In the genomic region with DNA sequence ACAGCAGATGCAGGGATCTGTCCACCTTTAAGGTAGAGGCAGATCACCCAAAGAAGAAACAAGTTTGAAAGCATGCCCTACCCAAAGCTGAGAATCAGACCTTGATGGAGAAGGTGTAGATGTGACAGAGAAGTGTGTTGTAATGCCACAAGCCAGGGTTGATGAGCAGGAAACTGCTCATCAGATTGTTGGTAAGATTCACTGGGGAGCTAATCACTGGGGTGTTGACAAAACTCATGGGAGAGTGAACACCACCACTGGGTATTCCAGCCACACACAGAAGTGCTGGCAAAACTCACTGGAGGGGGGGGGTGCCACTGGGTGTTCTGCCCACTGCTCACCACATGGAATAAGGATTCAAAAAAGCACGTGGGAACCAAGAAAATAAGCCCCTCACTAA, we compare ENCODE assay signal across 1 cellular context.
TF ChIP-seq lines count a peak whose summit lies in the region.

No MANE protein-coding gene starts in this region.

TF ChIP-seq in WTC11, 78 proteins besides CTCF, POLR2A, EP300 and RAD21 (continued from another document):
- TF ChIP-seq, protein P1, sequence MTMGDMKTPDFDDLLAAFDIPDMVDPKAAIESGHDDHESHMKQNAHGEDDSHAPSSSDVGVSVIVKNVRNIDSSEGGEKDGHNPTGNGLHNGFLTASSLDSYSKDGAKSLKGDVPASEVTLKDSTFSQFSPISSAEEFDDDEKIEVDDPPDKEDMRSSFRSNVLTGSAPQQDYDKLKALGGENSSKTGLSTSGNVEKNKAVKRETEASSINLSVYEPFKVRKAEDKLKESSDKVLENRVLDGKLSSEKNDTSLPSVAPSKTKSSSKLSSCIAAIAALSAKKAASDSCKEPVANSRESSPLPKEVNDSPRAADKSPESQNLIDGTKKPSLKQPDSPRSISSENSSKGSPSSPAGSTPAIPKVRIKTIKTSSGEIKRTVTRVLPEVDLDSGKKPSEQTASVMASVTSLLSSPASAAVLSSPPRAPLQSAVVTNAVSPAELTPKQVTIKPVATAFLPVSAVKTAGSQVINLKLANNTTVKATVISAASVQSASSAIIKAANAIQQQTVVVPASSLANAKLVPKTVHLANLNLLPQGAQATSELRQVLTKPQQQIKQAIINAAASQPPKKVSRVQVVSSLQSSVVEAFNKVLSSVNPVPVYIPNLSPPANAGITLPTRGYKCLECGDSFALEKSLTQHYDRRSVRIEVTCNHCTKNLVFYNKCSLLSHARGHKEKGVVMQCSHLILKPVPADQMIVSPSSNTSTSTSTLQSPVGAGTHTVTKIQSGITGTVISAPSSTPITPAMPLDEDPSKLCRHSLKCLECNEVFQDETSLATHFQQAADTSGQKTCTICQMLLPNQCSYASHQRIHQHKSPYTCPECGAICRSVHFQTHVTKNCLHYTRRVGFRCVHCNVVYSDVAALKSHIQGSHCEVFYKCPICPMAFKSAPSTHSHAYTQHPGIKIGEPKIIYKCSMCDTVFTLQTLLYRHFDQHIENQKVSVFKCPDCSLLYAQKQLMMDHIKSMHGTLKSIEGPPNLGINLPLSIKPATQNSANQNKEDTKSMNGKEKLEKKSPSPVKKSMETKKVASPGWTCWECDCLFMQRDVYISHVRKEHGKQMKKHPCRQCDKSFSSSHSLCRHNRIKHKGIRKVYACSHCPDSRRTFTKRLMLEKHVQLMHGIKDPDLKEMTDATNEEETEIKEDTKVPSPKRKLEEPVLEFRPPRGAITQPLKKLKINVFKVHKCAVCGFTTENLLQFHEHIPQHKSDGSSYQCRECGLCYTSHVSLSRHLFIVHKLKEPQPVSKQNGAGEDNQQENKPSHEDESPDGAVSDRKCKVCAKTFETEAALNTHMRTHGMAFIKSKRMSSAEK (CRISPR knock-in tag; IDR thresholded peaks at IDR 0.05; ENCODE audit: borderline replicate concordance), result no peak
- TF ChIP-seq, protein P2, sequence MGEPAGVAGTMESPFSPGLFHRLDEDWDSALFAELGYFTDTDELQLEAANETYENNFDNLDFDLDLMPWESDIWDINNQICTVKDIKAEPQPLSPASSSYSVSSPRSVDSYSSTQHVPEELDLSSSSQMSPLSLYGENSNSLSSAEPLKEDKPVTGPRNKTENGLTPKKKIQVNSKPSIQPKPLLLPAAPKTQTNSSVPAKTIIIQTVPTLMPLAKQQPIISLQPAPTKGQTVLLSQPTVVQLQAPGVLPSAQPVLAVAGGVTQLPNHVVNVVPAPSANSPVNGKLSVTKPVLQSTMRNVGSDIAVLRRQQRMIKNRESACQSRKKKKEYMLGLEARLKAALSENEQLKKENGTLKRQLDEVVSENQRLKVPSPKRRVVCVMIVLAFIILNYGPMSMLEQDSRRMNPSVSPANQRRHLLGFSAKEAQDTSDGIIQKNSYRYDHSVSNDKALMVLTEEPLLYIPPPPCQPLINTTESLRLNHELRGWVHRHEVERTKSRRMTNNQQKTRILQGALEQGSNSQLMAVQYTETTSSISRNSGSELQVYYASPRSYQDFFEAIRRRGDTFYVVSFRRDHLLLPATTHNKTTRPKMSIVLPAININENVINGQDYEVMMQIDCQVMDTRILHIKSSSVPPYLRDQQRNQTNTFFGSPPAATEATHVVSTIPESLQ (CRISPR knock-in tag; IDR thresholded peaks at IDR 0.05), result no peak
- TF ChIP-seq ZNF121 (CRISPR knock-in tag; IDR thresholded peaks at IDR 0.05), result no peak
- TF ChIP-seq HMGA2 (CRISPR knock-in tag; IDR thresholded peaks at IDR 0.05), result no peak
- no peak for TF ChIP-seq CREM (CRISPR knock-in tag; IDR thresholded peaks at IDR 0.05)
- TF ChIP-seq CBFB (CRISPR knock-in tag; IDR thresholded peaks at IDR 0.05; ENCODE audit: low read depth), result no peak
- TF ChIP-seq, protein P3, sequence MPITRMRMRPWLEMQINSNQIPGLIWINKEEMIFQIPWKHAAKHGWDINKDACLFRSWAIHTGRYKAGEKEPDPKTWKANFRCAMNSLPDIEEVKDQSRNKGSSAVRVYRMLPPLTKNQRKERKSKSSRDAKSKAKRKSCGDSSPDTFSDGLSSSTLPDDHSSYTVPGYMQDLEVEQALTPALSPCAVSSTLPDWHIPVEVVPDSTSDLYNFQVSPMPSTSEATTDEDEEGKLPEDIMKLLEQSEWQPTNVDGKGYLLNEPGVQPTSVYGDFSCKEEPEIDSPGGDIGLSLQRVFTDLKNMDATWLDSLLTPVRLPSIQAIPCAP (CRISPR knock-in tag; IDR thresholded peaks at IDR 0.05), result no peak
- no peak for TF ChIP-seq RELA (CRISPR knock-in tag; IDR thresholded peaks at IDR 0.05; ENCODE audit: borderline replicate concordance)
- no peak for TF ChIP-seq MXD4 (CRISPR knock-in tag; IDR thresholded peaks at IDR 0.05; ENCODE audit: borderline replicate concordance)
- TF ChIP-seq, protein P4, sequence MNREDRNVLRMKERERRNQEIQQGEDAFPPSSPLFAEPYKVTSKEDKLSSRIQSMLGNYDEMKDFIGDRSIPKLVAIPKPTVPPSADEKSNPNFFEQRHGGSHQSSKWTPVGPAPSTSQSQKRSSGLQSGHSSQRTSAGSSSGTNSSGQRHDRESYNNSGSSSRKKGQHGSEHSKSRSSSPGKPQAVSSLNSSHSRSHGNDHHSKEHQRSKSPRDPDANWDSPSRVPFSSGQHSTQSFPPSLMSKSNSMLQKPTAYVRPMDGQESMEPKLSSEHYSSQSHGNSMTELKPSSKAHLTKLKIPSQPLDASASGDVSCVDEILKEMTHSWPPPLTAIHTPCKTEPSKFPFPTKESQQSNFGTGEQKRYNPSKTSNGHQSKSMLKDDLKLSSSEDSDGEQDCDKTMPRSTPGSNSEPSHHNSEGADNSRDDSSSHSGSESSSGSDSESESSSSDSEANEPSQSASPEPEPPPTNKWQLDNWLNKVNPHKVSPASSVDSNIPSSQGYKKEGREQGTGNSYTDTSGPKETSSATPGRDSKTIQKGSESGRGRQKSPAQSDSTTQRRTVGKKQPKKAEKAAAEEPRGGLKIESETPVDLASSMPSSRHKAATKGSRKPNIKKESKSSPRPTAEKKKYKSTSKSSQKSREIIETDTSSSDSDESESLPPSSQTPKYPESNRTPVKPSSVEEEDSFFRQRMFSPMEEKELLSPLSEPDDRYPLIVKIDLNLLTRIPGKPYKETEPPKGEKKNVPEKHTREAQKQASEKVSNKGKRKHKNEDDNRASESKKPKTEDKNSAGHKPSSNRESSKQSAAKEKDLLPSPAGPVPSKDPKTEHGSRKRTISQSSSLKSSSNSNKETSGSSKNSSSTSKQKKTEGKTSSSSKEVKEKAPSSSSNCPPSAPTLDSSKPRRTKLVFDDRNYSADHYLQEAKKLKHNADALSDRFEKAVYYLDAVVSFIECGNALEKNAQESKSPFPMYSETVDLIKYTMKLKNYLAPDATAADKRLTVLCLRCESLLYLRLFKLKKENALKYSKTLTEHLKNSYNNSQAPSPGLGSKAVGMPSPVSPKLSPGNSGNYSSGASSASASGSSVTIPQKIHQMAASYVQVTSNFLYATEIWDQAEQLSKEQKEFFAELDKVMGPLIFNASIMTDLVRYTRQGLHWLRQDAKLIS (CRISPR knock-in tag; IDR thresholded peaks at IDR 0.05; ENCODE audit: borderline replicate concordance), result no peak
- TF ChIP-seq, protein P5, sequence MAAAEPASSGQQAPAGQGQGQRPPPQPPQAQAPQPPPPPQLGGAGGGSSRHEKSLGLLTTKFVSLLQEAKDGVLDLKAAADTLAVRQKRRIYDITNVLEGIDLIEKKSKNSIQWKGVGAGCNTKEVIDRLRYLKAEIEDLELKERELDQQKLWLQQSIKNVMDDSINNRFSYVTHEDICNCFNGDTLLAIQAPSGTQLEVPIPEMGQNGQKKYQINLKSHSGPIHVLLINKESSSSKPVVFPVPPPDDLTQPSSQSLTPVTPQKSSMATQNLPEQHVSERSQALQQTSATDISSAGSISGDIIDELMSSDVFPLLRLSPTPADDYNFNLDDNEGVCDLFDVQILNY (CRISPR knock-in tag; IDR thresholded peaks at IDR 0.05), result no peak
- TF ChIP-seq GTF2I (CRISPR knock-in tag; conservative IDR thresholded peaks at IDR 0.05), result no peak
- TF ChIP-seq JAZF1 (CRISPR knock-in tag; IDR thresholded peaks at IDR 0.05), result no peak
TF ChIP-seq in WTC11: peak in this region for 0.
